Comparison of ENCODE assay signal across 8 cellular contexts in genomic region chr17:10631048-10631700, GRCh38.
DNase-seq lines count a peak whose midpoint lies in the region; ATAC-seq and TF ChIP-seq lines count a peak whose summit lies in the region.

No MANE protein-coding gene starts in this region.

- no peak overlapping the region for H3K4me2 ChIP-seq in OCI-LY3 (ENCODE audit: low read length)

- H3K36me3 ChIP-seq in OCI-LY3 (replicated peaks; ENCODE audit: low read depth, low read length) (no peaks in the 10 kb centered on the region), neutrophil (peaks cover 6% of the 10 kb centered on the region)

- ATAC-seq in GM19467 (IDR thresholded peaks at IDR 0.05; ENCODE audit: unreplicated experiment) (no peak), HG02973 (IDR thresholded peaks at IDR 0.05; ENCODE audit: unreplicated experiment) (no peak), GM21723 (IDR thresholded peaks at IDR 0.05; ENCODE audit: unreplicated experiment) (no peak)

- no peak overlapping the region for H3K9ac ChIP-seq in OCI-LY3 (ENCODE audit: low read length)

- H4K20me1 ChIP-seq in OCI-LY3 (ENCODE audit: insufficient read depth, low read length), result peaks cover 6% of the 10 kb centered on the region; the same call in 1 of the 2 replicates

- H3K9me3 ChIP-seq in OCI-LY3 (ENCODE audit: insufficient read depth, low read length) (no peaks in the 10 kb centered on the region), neutrophil (no peaks in the 10 kb centered on the region)

- TF ChIP-seq CTCF in 22Rv1 (IDR thresholded peaks at IDR 0.05) (peak; percentile 96), OCI-LY3 (IDR thresholded peaks at IDR 0.05; ENCODE audit: low read depth, low read length) (peak; percentile 67), coronary artery (IDR thresholded peaks at IDR 0.05) (peak; percentile 58), neutrophil (IDR thresholded peaks at IDR 0.05) (peak; percentile 51)

- DNase-seq in ELR (ENCODE audit: low read depth) (peak; percentile 42), coronary artery (ENCODE audit: low spot score) (no peak)

- no peak overlapping the region for H2AFZ ChIP-seq in OCI-LY3 (ENCODE audit: low read depth, low read length)

- peaks cover 17% of the 10 kb centered on the region for H3K4me1 ChIP-seq in OCI-LY3 (ENCODE audit: low read length)
- H3K4me1 ChIP-seq in neutrophil (ENCODE audit: control insufficient read depth in 1 of 2, insufficient read depth in 1 of 2, low read depth in 1 of 2, low read length in 1 of 2), result no peaks in the 10 kb centered on the region

- H3K27me3 ChIP-seq in OCI-LY3 (ENCODE audit: low read depth, low read length) (no peaks in the 10 kb centered on the region), neutrophil (no peaks in the 10 kb centered on the region)

- H3K27ac ChIP-seq in 22Rv1 (no peak overlapping the region), OCI-LY3 (ENCODE audit: low read length) (no peak overlapping the region), coronary artery (no peak overlapping the region), neutrophil (no peak overlapping the region)

- no peak overlapping the region for H3K4me3 ChIP-seq in OCI-LY3 (ENCODE audit: low read length)
- H3K4me3 ChIP-seq in coronary artery, result no peak overlapping the region
- H3K4me3 ChIP-seq in neutrophil (ENCODE audit: low read depth in 1 of 2, low read length in 1 of 2), result no peak overlapping the region

- H3K79me2 ChIP-seq in OCI-LY3 (ENCODE audit: low read length), result no peaks in the 10 kb centered on the region
